19 cellular contexts compared by ENCODE assay signal in the genomic region with DNA sequence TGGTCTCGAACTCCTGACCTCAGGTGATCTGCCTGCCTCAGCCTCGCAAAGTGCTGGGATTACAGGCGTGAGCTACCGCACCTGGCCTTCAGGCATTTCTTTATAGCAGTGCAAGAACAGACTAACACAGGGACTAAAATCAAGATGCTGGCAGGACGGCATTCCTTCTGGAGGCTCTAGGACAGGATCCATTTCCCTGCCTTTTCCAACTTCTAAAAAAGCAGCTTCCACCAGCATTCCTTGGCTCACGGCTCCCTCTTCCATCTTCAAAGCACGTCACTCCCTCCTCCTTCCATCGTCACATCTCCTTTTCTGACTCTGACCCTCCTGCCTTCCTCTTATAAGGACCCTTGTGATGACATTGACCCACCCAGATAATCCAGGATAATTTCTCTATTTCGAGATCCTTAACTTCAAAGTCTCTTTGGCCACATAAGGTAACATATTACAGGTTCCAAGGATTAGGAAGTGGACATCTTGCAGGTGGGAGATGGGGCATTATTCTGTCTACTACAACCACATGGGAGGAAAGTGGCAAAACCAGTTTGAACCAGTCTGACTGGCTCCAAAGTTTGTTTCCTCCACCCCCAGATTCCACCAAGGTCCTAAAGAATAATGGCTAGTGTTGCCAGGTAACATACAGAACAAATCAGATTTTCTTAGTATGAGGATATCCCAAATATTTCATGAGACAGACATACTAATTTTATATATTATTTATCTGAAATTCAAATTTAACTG.
"Had no signal": no experiment of that assay in that cellular context is flagged by ENCODE, and none has a peak within 500 bp of the region (broad histone marks: within the 10 kb centered on the region; RNA-seq: fewer than 3 reads in every experiment).

No MANE protein-coding gene starts in this region.

- H3K9me3 Mint-ChIP-seq: activated T-cell treated with anti-CD3 and anti-CD28 coated beads, Interleukin-2, amount 50 U/mL, for 24 hours; dendritic cell treated with granulocyte-macrophage colony-stimulating factor and Interleukin-4, amounts not matched to agents 40 ng/mL and 50 ng/mL, for 4 days; effector memory CD8-positive, alpha-beta T cell; neural crest cell; stimulated activated naive CD8-positive, alpha-beta T cell treated with anti-CD3 and anti-CD28 coated beads, Interleukin-15, amount 100 ng/mL, for 72 hours had no signal

- H3K27ac Mint-ChIP-seq: activated CD8-positive, alpha-beta memory T cell treated with anti-CD3 and anti-CD28 coated beads, Interleukin-2, amount 10 ng/mL, durations not matched to agents 7 days and 5 days; activated naive CD4-positive, alpha-beta T cell treated with anti-CD3 and anti-CD28 coated beads, Interleukin-2, amount 50 U/mL, for 72 hours; activated T-cell treated with anti-CD3 and anti-CD28 coated beads, Interleukin-2, amount 50 U/mL, for 24 hours; dendritic cell treated with granulocyte-macrophage colony-stimulating factor and Interleukin-4, amounts not matched to agents 40 ng/mL and 50 ng/mL, for 4 days; effector memory CD8-positive, alpha-beta T cell; stimulated activated naive CD8-positive, alpha-beta T cell treated with anti-CD3 and anti-CD28 coated beads, Interleukin-15, amount 100 ng/mL, for 72 hours had no signal

- H3K27ac ChIP-seq: body of pancreas, left ventricle myocardium inferior, pancreas, testis, vagina had no signal

- H3K27me3 ChIP-seq: body of pancreas, pancreas, testis, vagina had no signal

- H3K4me1 Mint-ChIP-seq: activated CD8-positive, alpha-beta memory T cell treated with anti-CD3 and anti-CD28 coated beads, Interleukin-2, amount 10 ng/mL, durations not matched to agents 7 days and 5 days; stimulated activated naive CD8-positive, alpha-beta T cell treated with anti-CD3 and anti-CD28 coated beads, Interleukin-15, amount 100 ng/mL, for 72 hours had no signal

- H3K4me3 ChIP-seq: body of pancreas, left ventricle myocardium inferior, pancreas, testis, vagina had no signal

- DNase-seq: activated CD4-positive, alpha-beta T cell treated with anti-CD3 and anti-CD28 coated beads, Interleukin-2, amount 50 U/mL, for 48 hours; activated CD4-positive, CD25-positive, alpha-beta regulatory T cell treated with anti-CD3 and anti-CD28 coated beads, Interleukin-2, amount 50 U/mL, for 72 hours; activated CD8-positive, alpha-beta memory T cell treated with anti-CD3 and anti-CD28 coated beads, Interleukin-2, amount 10 ng/mL, durations not matched to agents 7 days and 5 days; activated effector memory CD4-positive, alpha-beta T cell treated with Interleukin-2 at 50 U/mL for 16 hours; activated T-cell treated with anti-CD3 and anti-CD28 coated beads, Interleukin-2, amount 50 U/mL, for 24 hours; amniotic stem cell; body of pancreas; effector memory CD8-positive, alpha-beta T cell; glutamatergic neuron; left ventricle myocardium inferior; mesenchymal stem cell; pancreas; stimulated activated CD4-positive, alpha-beta T cell treated with anti-CD3 and anti-CD28 coated beads, Interleukin-4, amount 100 ng/mL, for 4 hours; stimulated activated naive CD8-positive, alpha-beta T cell treated with anti-CD3 and anti-CD28 coated beads, Interleukin-15, amount 100 ng/mL, for 72 hours; testis had no signal

- H3K4me1 ChIP-seq: pancreas, testis, vagina had no signal

- ATAC-seq: activated CD8-positive, alpha-beta memory T cell treated with anti-CD3 and anti-CD28 coated beads, Interleukin-2, amount 10 ng/mL, durations not matched to agents 7 days and 5 days; activated naive CD4-positive, alpha-beta T cell treated with anti-CD3 and anti-CD28 coated beads, Interleukin-2, amount 50 U/mL, for 72 hours; body of pancreas; effector memory CD8-positive, alpha-beta T cell; stimulated activated naive CD8-positive, alpha-beta T cell treated with anti-CD3 and anti-CD28 coated beads, Interleukin-15, amount 100 ng/mL, for 72 hours had no signal

- H3K27me3 Mint-ChIP-seq: activated CD8-positive, alpha-beta memory T cell treated with anti-CD3 and anti-CD28 coated beads, Interleukin-2, amount 10 ng/mL, durations not matched to agents 7 days and 5 days had no signal

- H3K36me3 Mint-ChIP-seq: activated CD8-positive, alpha-beta memory T cell treated with anti-CD3 and anti-CD28 coated beads, Interleukin-2, amount 10 ng/mL, durations not matched to agents 7 days and 5 days; activated naive CD4-positive, alpha-beta T cell treated with anti-CD3 and anti-CD28 coated beads, Interleukin-2, amount 50 U/mL, for 72 hours had no signal

- H3K4me3 Mint-ChIP-seq: activated CD8-positive, alpha-beta memory T cell treated with anti-CD3 and anti-CD28 coated beads, Interleukin-2, amount 10 ng/mL, durations not matched to agents 7 days and 5 days; activated T-cell treated with anti-CD3 and anti-CD28 coated beads, Interleukin-2, amount 50 U/mL, for 24 hours; dendritic cell treated with granulocyte-macrophage colony-stimulating factor and Interleukin-4, amounts not matched to agents 40 ng/mL and 50 ng/mL, for 4 days; effector memory CD8-positive, alpha-beta T cell; neural crest cell; stimulated activated naive CD8-positive, alpha-beta T cell treated with anti-CD3 and anti-CD28 coated beads, Interleukin-15, amount 100 ng/mL, for 72 hours had no signal

- H3K9me3 ChIP-seq: body of pancreas, left ventricle myocardium inferior, pancreas, testis, vagina had no signal

- H3K36me3 ChIP-seq: left ventricle myocardium inferior, pancreas, vagina had no signal
